In the genomic region with DNA sequence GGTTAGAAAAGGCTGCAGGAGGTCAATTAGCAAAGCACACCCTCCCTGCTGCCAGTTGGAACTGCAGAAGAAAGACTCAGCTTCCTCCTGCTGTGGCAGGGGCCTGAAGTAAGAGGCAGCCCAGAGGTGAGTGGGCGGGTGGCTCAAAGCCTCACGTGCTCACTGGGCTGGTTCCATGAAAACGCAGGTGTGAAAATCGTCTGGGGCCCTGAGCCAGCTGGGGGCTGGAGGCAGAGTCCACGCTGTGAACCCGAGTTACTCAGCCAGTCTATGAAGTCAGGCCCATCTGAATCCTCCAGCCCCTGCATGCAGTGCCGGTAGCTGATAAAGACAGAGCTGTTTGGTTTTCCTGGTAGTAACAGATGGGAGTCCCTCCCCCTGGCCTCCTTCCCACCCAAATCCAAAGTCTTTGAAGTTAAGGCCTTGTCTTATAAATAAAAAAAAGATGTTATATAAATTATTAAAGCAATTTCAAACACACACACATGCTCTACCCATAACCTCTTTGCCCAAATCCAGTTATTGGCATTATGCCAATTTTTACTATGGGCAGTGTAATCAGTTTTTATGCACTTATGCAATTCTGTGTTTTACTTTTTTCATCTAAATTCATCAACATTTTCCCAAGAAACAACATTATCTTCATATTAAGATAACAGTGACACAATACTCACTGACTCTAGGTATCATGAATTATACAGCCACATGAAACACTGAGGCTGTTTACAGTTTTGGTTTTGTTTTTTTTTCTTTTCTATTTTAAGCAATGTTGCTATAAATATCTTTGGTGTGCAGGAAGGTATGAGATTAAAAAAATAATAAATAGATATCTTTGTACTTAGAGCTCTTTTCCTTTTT, we compare ENCODE assay signal across 1 cellular context.
TF ChIP-seq lines count a peak whose summit lies in the region.

No MANE protein-coding gene starts in this region.

TF ChIP-seq in WTC11, 78 proteins besides CTCF, POLR2A, EP300 and RAD21 (continued from another document and continues in another):
- TF ChIP-seq, protein P1, sequence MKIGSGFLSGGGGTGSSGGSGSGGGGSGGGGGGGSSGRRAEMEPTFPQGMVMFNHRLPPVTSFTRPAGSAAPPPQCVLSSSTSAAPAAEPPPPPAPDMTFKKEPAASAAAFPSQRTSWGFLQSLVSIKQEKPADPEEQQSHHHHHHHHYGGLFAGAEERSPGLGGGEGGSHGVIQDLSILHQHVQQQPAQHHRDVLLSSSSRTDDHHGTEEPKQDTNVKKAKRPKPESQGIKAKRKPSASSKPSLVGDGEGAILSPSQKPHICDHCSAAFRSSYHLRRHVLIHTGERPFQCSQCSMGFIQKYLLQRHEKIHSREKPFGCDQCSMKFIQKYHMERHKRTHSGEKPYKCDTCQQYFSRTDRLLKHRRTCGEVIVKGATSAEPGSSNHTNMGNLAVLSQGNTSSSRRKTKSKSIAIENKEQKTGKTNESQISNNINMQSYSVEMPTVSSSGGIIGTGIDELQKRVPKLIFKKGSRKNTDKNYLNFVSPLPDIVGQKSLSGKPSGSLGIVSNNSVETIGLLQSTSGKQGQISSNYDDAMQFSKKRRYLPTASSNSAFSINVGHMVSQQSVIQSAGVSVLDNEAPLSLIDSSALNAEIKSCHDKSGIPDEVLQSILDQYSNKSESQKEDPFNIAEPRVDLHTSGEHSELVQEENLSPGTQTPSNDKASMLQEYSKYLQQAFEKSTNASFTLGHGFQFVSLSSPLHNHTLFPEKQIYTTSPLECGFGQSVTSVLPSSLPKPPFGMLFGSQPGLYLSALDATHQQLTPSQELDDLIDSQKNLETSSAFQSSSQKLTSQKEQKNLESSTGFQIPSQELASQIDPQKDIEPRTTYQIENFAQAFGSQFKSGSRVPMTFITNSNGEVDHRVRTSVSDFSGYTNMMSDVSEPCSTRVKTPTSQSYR (CRISPR knock-in tag; IDR thresholded peaks at IDR 0.05), result peak; percentile 86; the same call in 1 of the 2 replicates
- TF ChIP-seq CREM (CRISPR knock-in tag; IDR thresholded peaks at IDR 0.05), result peak; percentile 85
- no peak for TF ChIP-seq AFF4 (CRISPR knock-in tag; IDR thresholded peaks at IDR 0.05; ENCODE audit: borderline replicate concordance)
- TF ChIP-seq, protein P2, sequence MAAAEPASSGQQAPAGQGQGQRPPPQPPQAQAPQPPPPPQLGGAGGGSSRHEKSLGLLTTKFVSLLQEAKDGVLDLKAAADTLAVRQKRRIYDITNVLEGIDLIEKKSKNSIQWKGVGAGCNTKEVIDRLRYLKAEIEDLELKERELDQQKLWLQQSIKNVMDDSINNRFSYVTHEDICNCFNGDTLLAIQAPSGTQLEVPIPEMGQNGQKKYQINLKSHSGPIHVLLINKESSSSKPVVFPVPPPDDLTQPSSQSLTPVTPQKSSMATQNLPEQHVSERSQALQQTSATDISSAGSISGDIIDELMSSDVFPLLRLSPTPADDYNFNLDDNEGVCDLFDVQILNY (CRISPR knock-in tag; IDR thresholded peaks at IDR 0.05), result peak; percentile 59; the same call in 1 of the 2 replicates
- TF ChIP-seq MAX (CRISPR knock-in tag; IDR thresholded peaks at IDR 0.05), result peak; percentile 94
- no peak; the same call in 1 of the 2 replicates for TF ChIP-seq SMAD3 (CRISPR knock-in tag; IDR thresholded peaks at IDR 0.05; ENCODE audit: borderline replicate concordance)
- TF ChIP-seq GABPB1 (CRISPR knock-in tag; IDR thresholded peaks at IDR 0.05), result peak; percentile 85
- peak; percentile 37; the same call in 1 of the 2 replicates for TF ChIP-seq NR2C2 (CRISPR knock-in tag; IDR thresholded peaks at IDR 0.05)
- TF ChIP-seq NR1H2 (CRISPR knock-in tag; IDR thresholded peaks at IDR 0.05), result no peak
- no peak for TF ChIP-seq ZNF219 (CRISPR knock-in tag; IDR thresholded peaks at IDR 0.05; ENCODE audit: borderline replicate concordance)
- TF ChIP-seq TP53 (CRISPR knock-in tag; IDR thresholded peaks at IDR 0.05), result peak; percentile 71; the same call in 1 of the 2 replicates
- TF ChIP-seq SMAD4 (CRISPR knock-in tag; IDR thresholded peaks at IDR 0.05), result no peak
- TF ChIP-seq ZNF671 (CRISPR knock-in tag; IDR thresholded peaks at IDR 0.05), result no peak
- TF ChIP-seq FOXK1 (CRISPR knock-in tag; IDR thresholded peaks at IDR 0.05), result peak; percentile 70; the same call in 1 of the 2 replicates
- TF ChIP-seq GRHL2 (CRISPR knock-in tag; IDR thresholded peaks at IDR 0.05; ENCODE audit: insufficient replicate concordance, severe bottlenecking), result no peak
- TF ChIP-seq, protein P3, sequence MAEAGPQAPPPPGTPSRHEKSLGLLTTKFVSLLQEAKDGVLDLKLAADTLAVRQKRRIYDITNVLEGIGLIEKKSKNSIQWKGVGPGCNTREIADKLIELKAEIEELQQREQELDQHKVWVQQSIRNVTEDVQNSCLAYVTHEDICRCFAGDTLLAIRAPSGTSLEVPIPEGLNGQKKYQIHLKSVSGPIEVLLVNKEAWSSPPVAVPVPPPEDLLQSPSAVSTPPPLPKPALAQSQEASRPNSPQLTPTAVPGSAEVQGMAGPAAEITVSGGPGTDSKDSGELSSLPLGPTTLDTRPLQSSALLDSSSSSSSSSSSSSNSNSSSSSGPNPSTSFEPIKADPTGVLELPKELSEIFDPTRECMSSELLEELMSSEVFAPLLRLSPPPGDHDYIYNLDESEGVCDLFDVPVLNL (CRISPR knock-in tag; IDR thresholded peaks at IDR 0.05; ENCODE audit: borderline replicate concordance, low read depth), result no peak
- TF ChIP-seq, protein P4, sequence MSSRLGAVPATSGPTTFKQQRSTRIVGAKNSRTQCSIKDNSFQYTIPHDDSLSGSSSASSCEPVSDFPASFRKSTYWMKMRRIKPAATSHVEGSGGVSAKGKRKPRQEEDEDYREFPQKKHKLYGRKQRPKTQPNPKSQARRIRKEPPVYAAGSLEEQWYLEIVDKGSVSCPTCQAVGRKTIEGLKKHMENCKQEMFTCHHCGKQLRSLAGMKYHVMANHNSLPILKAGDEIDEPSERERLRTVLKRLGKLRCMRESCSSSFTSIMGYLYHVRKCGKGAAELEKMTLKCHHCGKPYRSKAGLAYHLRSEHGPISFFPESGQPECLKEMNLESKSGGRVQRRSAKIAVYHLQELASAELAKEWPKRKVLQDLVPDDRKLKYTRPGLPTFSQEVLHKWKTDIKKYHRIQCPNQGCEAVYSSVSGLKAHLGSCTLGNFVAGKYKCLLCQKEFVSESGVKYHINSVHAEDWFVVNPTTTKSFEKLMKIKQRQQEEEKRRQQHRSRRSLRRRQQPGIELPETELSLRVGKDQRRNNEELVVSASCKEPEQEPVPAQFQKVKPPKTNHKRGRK (CRISPR knock-in tag; IDR thresholded peaks at IDR 0.05; ENCODE audit: borderline replicate concordance), result no peak
- no peak for TF ChIP-seq JAZF1 (CRISPR knock-in tag; IDR thresholded peaks at IDR 0.05)
- TF ChIP-seq NFE2L1 (CRISPR knock-in tag; IDR thresholded peaks at IDR 0.05), result peak; percentile 80; the same call in 1 of the 2 replicates
- TF ChIP-seq TEAD4 (CRISPR knock-in tag; IDR thresholded peaks at IDR 0.05), result no peak
- no peak for TF ChIP-seq ATF6 (CRISPR knock-in tag; IDR thresholded peaks at IDR 0.05)
- TF ChIP-seq, protein P5, sequence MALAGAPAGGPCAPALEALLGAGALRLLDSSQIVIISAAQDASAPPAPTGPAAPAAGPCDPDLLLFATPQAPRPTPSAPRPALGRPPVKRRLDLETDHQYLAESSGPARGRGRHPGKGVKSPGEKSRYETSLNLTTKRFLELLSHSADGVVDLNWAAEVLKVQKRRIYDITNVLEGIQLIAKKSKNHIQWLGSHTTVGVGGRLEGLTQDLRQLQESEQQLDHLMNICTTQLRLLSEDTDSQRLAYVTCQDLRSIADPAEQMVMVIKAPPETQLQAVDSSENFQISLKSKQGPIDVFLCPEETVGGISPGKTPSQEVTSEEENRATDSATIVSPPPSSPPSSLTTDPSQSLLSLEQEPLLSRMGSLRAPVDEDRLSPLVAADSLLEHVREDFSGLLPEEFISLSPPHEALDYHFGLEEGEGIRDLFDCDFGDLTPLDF (CRISPR knock-in tag; IDR thresholded peaks at IDR 0.05), result peak; percentile 72; the same call in 1 of the 2 replicates
- TF ChIP-seq ZBTB21 (CRISPR knock-in tag; IDR thresholded peaks at IDR 0.05; ENCODE audit: borderline replicate concordance), result peak; percentile 80; the same call in 1 of the 2 replicates
- TF ChIP-seq TCF7 (CRISPR knock-in tag; IDR thresholded peaks at IDR 0.05; ENCODE audit: low read depth), result no peak
- TF ChIP-seq CREB1 (CRISPR knock-in tag; IDR thresholded peaks at IDR 0.05), result peak; percentile 53; the same call in 1 of the 2 replicates
- TF ChIP-seq FOXJ3 (CRISPR knock-in tag; IDR thresholded peaks at IDR 0.05; ENCODE audit: borderline replicate concordance), result no peak
- peak; percentile 61; the same call in 1 of the 2 replicates for TF ChIP-seq FOXP1 (CRISPR knock-in tag; IDR thresholded peaks at IDR 0.05; ENCODE audit: borderline replicate concordance)
- peak; percentile 69; the same call in 1 of the 2 replicates for TF ChIP-seq ZNF423 (CRISPR knock-in tag; IDR thresholded peaks at IDR 0.05)
- TF ChIP-seq, protein P6, sequence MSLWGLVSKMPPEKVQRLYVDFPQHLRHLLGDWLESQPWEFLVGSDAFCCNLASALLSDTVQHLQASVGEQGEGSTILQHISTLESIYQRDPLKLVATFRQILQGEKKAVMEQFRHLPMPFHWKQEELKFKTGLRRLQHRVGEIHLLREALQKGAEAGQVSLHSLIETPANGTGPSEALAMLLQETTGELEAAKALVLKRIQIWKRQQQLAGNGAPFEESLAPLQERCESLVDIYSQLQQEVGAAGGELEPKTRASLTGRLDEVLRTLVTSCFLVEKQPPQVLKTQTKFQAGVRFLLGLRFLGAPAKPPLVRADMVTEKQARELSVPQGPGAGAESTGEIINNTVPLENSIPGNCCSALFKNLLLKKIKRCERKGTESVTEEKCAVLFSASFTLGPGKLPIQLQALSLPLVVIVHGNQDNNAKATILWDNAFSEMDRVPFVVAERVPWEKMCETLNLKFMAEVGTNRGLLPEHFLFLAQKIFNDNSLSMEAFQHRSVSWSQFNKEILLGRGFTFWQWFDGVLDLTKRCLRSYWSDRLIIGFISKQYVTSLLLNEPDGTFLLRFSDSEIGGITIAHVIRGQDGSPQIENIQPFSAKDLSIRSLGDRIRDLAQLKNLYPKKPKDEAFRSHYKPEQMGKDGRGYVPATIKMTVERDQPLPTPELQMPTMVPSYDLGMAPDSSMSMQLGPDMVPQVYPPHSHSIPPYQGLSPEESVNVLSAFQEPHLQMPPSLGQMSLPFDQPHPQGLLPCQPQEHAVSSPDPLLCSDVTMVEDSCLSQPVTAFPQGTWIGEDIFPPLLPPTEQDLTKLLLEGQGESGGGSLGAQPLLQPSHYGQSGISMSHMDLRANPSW (CRISPR knock-in tag; conservative IDR thresholded peaks at IDR 0.05; ENCODE audit: low read depth), result no peak
- TF ChIP-seq, protein P7, sequence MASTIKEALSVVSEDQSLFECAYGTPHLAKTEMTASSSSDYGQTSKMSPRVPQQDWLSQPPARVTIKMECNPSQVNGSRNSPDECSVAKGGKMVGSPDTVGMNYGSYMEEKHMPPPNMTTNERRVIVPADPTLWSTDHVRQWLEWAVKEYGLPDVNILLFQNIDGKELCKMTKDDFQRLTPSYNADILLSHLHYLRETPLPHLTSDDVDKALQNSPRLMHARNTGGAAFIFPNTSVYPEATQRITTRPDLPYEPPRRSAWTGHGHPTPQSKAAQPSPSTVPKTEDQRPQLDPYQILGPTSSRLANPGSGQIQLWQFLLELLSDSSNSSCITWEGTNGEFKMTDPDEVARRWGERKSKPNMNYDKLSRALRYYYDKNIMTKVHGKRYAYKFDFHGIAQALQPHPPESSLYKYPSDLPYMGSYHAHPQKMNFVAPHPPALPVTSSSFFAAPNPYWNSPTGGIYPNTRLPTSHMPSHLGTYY (CRISPR knock-in tag; IDR thresholded peaks at IDR 0.05), result 0 out of 2 replicates have a peak, but pooled peaks have one; percentile 42
